In the genomic region with DNA sequence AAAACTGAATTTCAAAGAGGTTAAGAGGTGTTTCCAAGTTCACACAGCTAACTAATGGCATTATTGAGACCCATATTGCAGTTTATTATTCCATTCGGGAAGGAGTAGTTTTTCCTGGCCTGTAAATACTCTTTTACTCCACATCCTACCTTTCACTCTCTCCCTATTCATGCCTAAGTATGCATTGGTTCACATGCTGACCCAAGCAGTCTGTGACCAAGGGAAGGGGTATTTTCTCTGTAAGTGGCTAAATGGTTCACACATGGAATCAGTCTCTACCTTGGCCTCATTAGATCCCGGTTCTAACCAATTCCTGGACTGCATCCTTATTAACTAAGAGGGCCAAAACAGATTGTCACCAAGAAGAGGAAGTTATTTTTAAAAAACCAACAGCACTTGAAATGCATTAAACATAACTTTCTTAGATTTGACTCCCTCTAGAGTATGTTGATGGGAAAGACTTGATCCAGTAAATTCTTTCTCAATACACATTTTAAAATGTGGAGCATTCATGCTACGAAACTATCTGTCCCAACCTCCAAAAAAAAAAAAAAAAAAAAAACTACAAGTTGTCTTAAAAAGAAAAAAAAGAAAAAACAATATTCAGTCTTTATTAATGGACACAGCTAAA, we compare ENCODE assay signal across 12 cellular contexts. TPM values are rescaled to one million over a fixed set of nuclear protein-coding genes. Genes with fewer than 3 reads are reported as not detected.
DNase-seq lines count a peak whose midpoint lies in the region; ATAC-seq, FAIRE-seq and TF ChIP-seq lines count a peak whose summit lies in the region.
"Had no signal": no experiment of that assay in that cellular context is flagged by ENCODE, and none has a peak within 500 bp of the region (broad histone marks: within the 10 kb centered on the region; RNA-seq: fewer than 3 reads in every experiment).

No MANE protein-coding gene starts in this region.

- H3K27ac ChIP-seq in MM.1S (ENCODE audit: low read length), result no peak overlapping the region
- no peak overlapping the region for H3K27ac ChIP-seq in HepG2 (ENCODE audit: extremely low read length, insufficient read depth, low read length)
- no peak overlapping the region for H3K27ac ChIP-seq in CD8-positive, alpha-beta memory T cell (ENCODE audit: low read depth, low read length)

- H3K9me3 ChIP-seq in MM.1S (replicated peaks; ENCODE audit: insufficient read depth, low read length) (no peaks in the 10 kb centered on the region), HepG2 (ENCODE audit: low read length) (no peaks in the 10 kb centered on the region)
- H3K9me3 ChIP-seq in CD8-positive, alpha-beta memory T cell (ENCODE audit: low read length), result no peaks in the 10 kb centered on the region

- no peak overlapping the region for H3K27ac Mint-ChIP-seq in CD8-positive, alpha-beta memory T cell
- H3K27ac Mint-ChIP-seq: activated naive CD8-positive, alpha-beta T cell treated with anti-CD3 and anti-CD28 coated beads for 36 hours had no signal

- no TSS peak for BruUV-seq in HepG2 (replicated peaks; lab: Mats Ljungman, UMichigan)

- H3K9me3 Mint-ChIP-seq in CD8-positive, alpha-beta memory T cell, result no peaks in the 10 kb centered on the region
- H3K9me3 Mint-ChIP-seq: activated naive CD8-positive, alpha-beta T cell treated with anti-CD3 and anti-CD28 coated beads for 36 hours had no signal

- no peak for DNase-seq in BJ (ENCODE audit: low read depth)
- DNase-seq in MM.1S, result no peak
- peak; percentile 42 for DNase-seq in astrocyte of the spinal cord (ENCODE audit: low read depth, low spot score)
- DNase-seq in HepG2 (ENCODE audit: low spot score), result no peak
- no peak for DNase-seq in GM10248 (ENCODE audit: extremely low spot score)
- no peak for DNase-seq in CD8-positive, alpha-beta memory T cell
- DNase-seq: activated naive CD8-positive, alpha-beta T cell treated with anti-CD3 and anti-CD28 coated beads for 36 hours; stimulated activated CD4-positive, alpha-beta T cell treated with anti-CD3 and anti-CD28 coated beads, Interleukin-2, amount 100 ng/mL, for 48 hours; T-helper 9 cell had no signal

- H3K9ac ChIP-seq in MM.1S (ENCODE audit: low read length) (no peak overlapping the region), HepG2 (ENCODE audit: insufficient read depth, low read depth, low read length) (no peak overlapping the region)

- TF ChIP-seq EP300 in HepG2 (IDR thresholded peaks at IDR 0.05; ENCODE audit: low read depth in 2 of 2, low read length in 2 of 2), result no peak
- no peak for TF ChIP-seq EP300 in HepG2 (CRISPR knock-in tag; IDR thresholded peaks at IDR 0.05; ENCODE audit: borderline replicate concordance)

- H3K4me1 Mint-ChIP-seq in CD8-positive, alpha-beta memory T cell, result no peaks in the 10 kb centered on the region
- H3K4me1 Mint-ChIP-seq: activated naive CD8-positive, alpha-beta T cell treated with anti-CD3 and anti-CD28 coated beads for 36 hours had no signal

- POLR2A ChIA-PET in BJ (lab: Charles Lee), result no interaction called here
- POLR2A ChIA-PET in HepG2 (lab: Yijun Ruan, JAX), result no interaction called here
- POLR2A ChIA-PET in GM10248 (lab: Yijun Ruan, JAX), result no interaction called here
- POLR2A ChIA-PET in CD8-positive, alpha-beta memory T cell (lab: Charles Lee), result no interaction called here

- in situ Hi-C loops in astrocyte of the spinal cord (cut with HindIII; ENCODE audit: low sequenced_read_pairs) (no loop called here), HepG2 (cut with HindIII; ENCODE audit: extremely low pct_ligation_motif_present, low pct_unique_long_range_greater_than_20kb) (loop anchor here (25.0 kb wide), 4 partner anchors 288 to 1788 kb away; a partner anchor contains a TSS)

- 3% methylated on average over 3 of the region's 3 CpGs for WGBS in HepG2 (ENCODE audit: low lambda C conversion rate)

- no peaks in the 10 kb centered on the region for H3K36me3 Mint-ChIP-seq in CD8-positive, alpha-beta memory T cell
- H3K36me3 Mint-ChIP-seq: activated naive CD8-positive, alpha-beta T cell treated with anti-CD3 and anti-CD28 coated beads for 36 hours had no signal

- H3K4me2 ChIP-seq in MM.1S (ENCODE audit: low read depth, low read length) (no peak overlapping the region), HepG2 (ENCODE audit: low read depth, low read length) (no peak overlapping the region)

- no peaks in the 10 kb centered on the region for H3F3A ChIP-seq in MM.1S (ENCODE audit: insufficient read depth, low read length)

- H3K27me3 Mint-ChIP-seq in CD8-positive, alpha-beta memory T cell, result peaks cover 0 to 11% of the 10 kb centered on the region in 2 donors

- H2AFZ ChIP-seq in MM.1S (ENCODE audit: low read length) (no peak overlapping the region), HepG2 (ENCODE audit: low read length) (no peak overlapping the region)

- peak; percentile 60 for FAIRE-seq in HepG2 (lab: Jason Lieb, UNC)
- FAIRE-seq: K562 had no signal

- no peaks in the 10 kb centered on the region for H3K9me2 ChIP-seq in MM.1S (replicated peaks; ENCODE audit: insufficient read depth, low read length)

- CTCF ChIA-PET in BJ (lab: Yijun Ruan, JAX) (interaction anchor here (0.7 to 2.0 kb wide), 8 partner anchors 9 to 1106 kb away, joined by 3 to 7 read pairs (median 3); no protein-coding TSS in a partner anchor), HepG2 (lab: Yijun Ruan, JAX; ENCODE audit: low intra/inter-chr PET ratio, low total read pairs) (interaction anchor here (1.1 kb wide), 1 partner anchor 297 kb away, joined by 3 read pairs; no protein-coding TSS in a partner anchor), GM10248 (lab: Yijun Ruan, JAX) (no interaction called here)
- CTCF ChIA-PET in CD8-positive, alpha-beta memory T cell (lab: Charles Lee), result no interaction called here

- H3K36me3 ChIP-seq in BJ (ENCODE audit: control insufficient read depth, insufficient read depth, low read length) (no peaks in the 10 kb centered on the region), MM.1S (replicated peaks; ENCODE audit: insufficient read depth, low read length) (no peaks in the 10 kb centered on the region), HepG2 (replicated peaks in 1 of 2; ENCODE audit: control insufficient read depth in 1 of 2, insufficient read depth in 2 of 2, low read length in 2 of 2) (no peaks in the 10 kb centered on the region)
- no peaks in the 10 kb centered on the region for H3K36me3 ChIP-seq in CD8-positive, alpha-beta memory T cell (ENCODE audit: insufficient read depth, low read length)

- no peak for TF ChIP-seq POLR2A in HepG2 (IDR thresholded peaks at IDR 0.05; ENCODE audit: insufficient read depth in 1 of 2, low read depth in 2 of 2, low read length in 2 of 2)

- no peaks in the 10 kb centered on the region for H3K79me2 ChIP-seq in MM.1S (ENCODE audit: low read length)
- H3K79me2 ChIP-seq in HepG2 (ENCODE audit: insufficient read depth, low read length), result no peaks in the 10 kb centered on the region

- H3K4me3 ChIP-seq in BJ (ENCODE audit: low read depth, low read length), result no peak overlapping the region
- H3K4me3 ChIP-seq in MM.1S (ENCODE audit: low read length), result no peak overlapping the region
- H3K4me3 ChIP-seq in astrocyte of the spinal cord (ENCODE audit: low read depth, low read length), result no peak overlapping the region
- H3K4me3 ChIP-seq in HepG2 (replicated peaks in 1 of 3; ENCODE audit: insufficient read depth in 1 of 3, low read depth in 2 of 3, low read length in 3 of 3), result no peak overlapping the region
- no peak overlapping the region for H3K4me3 ChIP-seq in CD8-positive, alpha-beta memory T cell (ENCODE audit: low read length)
- H3K4me3 ChIP-seq: K562 had no signal

- peak; percentile 38 for TF ChIP-seq CTCF in BJ (IDR thresholded peaks at IDR 0.05; ENCODE audit: insufficient read depth, low read depth, low read length)
- TF ChIP-seq CTCF in MM.1S (IDR thresholded peaks at IDR 0.05; ENCODE audit: low read length), result peak; percentile 24
- peak; percentile 39 for TF ChIP-seq CTCF in astrocyte of the spinal cord (IDR thresholded peaks at IDR 0.05; ENCODE audit: low read depth, low read length)
- TF ChIP-seq CTCF in HepG2 (CRISPR knock-in tag; IDR thresholded peaks at IDR 0.05), result peak; percentile 8; the same call in 1 of the 2 replicates
- no peak for TF ChIP-seq CTCF in GM10248 (IDR thresholded peaks at IDR 0.05; ENCODE audit: control extremely low read depth, extremely low read depth, low read depth, missing control alignments)

- H3K4me1 ChIP-seq in MM.1S (ENCODE audit: low read length) (no peaks in the 10 kb centered on the region), HepG2 (ENCODE audit: insufficient read depth, low read length) (no peaks in the 10 kb centered on the region)
- H3K4me1 ChIP-seq in CD8-positive, alpha-beta memory T cell (ENCODE audit: insufficient read depth, low read length), result no peaks in the 10 kb centered on the region

- H3K27me3 ChIP-seq in BJ (ENCODE audit: control insufficient read depth, insufficient read depth, low read length) (peaks cover 2% of the 10 kb centered on the region), MM.1S (replicated peaks; ENCODE audit: insufficient read depth, low read length) (no peaks in the 10 kb centered on the region), HepG2 (ENCODE audit: control insufficient read depth in 1 of 2, insufficient read depth in 2 of 2, low read length in 2 of 2) (no peaks in the 10 kb centered on the region)
- no peaks in the 10 kb centered on the region for H3K27me3 ChIP-seq in CD8-positive, alpha-beta memory T cell (ENCODE audit: insufficient read depth, low read length, poor library complexity, severe bottlenecking)

- H4K20me1 ChIP-seq in MM.1S (ENCODE audit: insufficient read depth, low read length) (no peaks in the 10 kb centered on the region), HepG2 (ENCODE audit: insufficient read depth, low read length) (no peaks in the 10 kb centered on the region)

- H3K4me3 Mint-ChIP-seq in CD8-positive, alpha-beta memory T cell, result no peak overlapping the region
- H3K4me3 Mint-ChIP-seq: activated naive CD8-positive, alpha-beta T cell treated with anti-CD3 and anti-CD28 coated beads for 36 hours had no signal

- intact Hi-C loops in HepG2 (cut with micrococcal nuclease; ENCODE audit: unreplicated experiment), result no loop called here

- ATAC-seq in HepG2 (0 out of 3 replicates have a peak, but pooled peaks have one; percentile 32), GM21576 (IDR thresholded peaks at IDR 0.05; ENCODE audit: unreplicated experiment) (no peak), GM21381 (IDR thresholded peaks at IDR 0.05; ENCODE audit: unreplicated experiment) (no peak)
- ATAC-seq: K562 had no signal

- no peak for TF ChIP-seq RAD21 in HepG2 (CRISPR knock-in tag; IDR thresholded peaks at IDR 0.05)

RNA-seq across cellular contexts. Expression of a gene that starts 17.8 kb away (rescaled TPM):
- not detected in 2 replicates for polyA plus RNA-seq in BJ (2011; rRNA removed)
- polyA minus RNA-seq in BJ (2011; rRNA and poly(A)+ RNA removed), result not detected in 2 replicates
- not detected in 2 replicates for total RNA-seq in HepG2 (2016; rRNA removed; fragmentation: Illumina TruSeq; extraction: Trizol)
- total RNA-seq in HepG2 (2016; cell fraction: cytosol; rRNA removed; fragmentation: Illumina TruSeq; extraction: Trizol; ENCODE audit: low read depth), result not detected in 2 replicates
- total RNA-seq in HepG2 (2016; cell fraction: insoluble cytoplasmic fraction; rRNA removed; fragmentation: Illumina TruSeq; extraction: Trizol), result not detected in 2 replicates
- total RNA-seq in HepG2 (2016; cell fraction: membrane; rRNA removed; fragmentation: Illumina TruSeq; extraction: Trizol), result not detected in 2 replicates
- total RNA-seq in HepG2 (2016; cell fraction: nucleus; rRNA removed; fragmentation: Illumina TruSeq; extraction: Trizol), result not detected in 2 replicates
- not detected in 2 replicates for polyA plus RNA-seq in HepG2 (2011; rRNA removed)
- polyA plus RNA-seq in HepG2 (2011; cell fraction: cytosol; rRNA removed), result not detected in 2 replicates
- not detected in 2 replicates for polyA plus RNA-seq in HepG2 (2011; cell fraction: nucleus; rRNA removed)
- not detected in 2 replicates for polyA plus RNA-seq in HepG2 (2012)
- polyA plus RNA-seq in HepG2 (2016; cell fraction: cytosol; fragmentation: Illumina TruSeq; extraction: Trizol; ENCODE audit: low read depth), result not detected in 2 replicates
- not detected in 2 replicates for polyA plus RNA-seq in HepG2 (2016; cell fraction: insoluble cytoplasmic fraction; fragmentation: Illumina TruSeq; extraction: Trizol; ENCODE audit: low read depth)
- polyA plus RNA-seq in HepG2 (2016; cell fraction: membrane; fragmentation: Illumina TruSeq; extraction: Trizol; ENCODE audit: low read depth), result not detected in 2 replicates
- not detected in 2 replicates for polyA plus RNA-seq in HepG2 (2016; cell fraction: nucleus; fragmentation: Illumina TruSeq; extraction: Trizol; ENCODE audit: insufficient read depth, low read depth)
- polyA minus RNA-seq in HepG2 (2011; rRNA and poly(A)+ RNA removed; ENCODE audit: low replicate concordance), result not detected in 2 replicates
- polyA minus RNA-seq in HepG2 (2011; cell fraction: cytosol; rRNA and poly(A)+ RNA removed), result not detected in 2 replicates
- polyA minus RNA-seq in HepG2 (2011; cell fraction: nucleus; rRNA and poly(A)+ RNA removed), result not detected in 2 replicates
- not detected for total RNA-seq in CD8-positive, alpha-beta memory T cell
- not detected for polyA plus RNA-seq in CD8-positive, alpha-beta memory T cell
- total RNA-seq: activated naive CD8-positive, alpha-beta T cell treated with anti-CD3 and anti-CD28 coated beads for 36 hours; K562 had no signal
- polyA plus RNA-seq: K562 had no signal

Comparison
In these comparisons a context has a peak if more than half of its experiments do, and no peak if none do; other contexts are left out.
1. CTCF ChIA-PET loops: an anchor here in BJ (0.7 to 2.0 kb wide) and HepG2 (1.1 kb wide); none called in GM10248 and CD8-positive, alpha-beta memory T cell.